ENCODE assay signal across 18 cellular contexts in the genomic region with DNA sequence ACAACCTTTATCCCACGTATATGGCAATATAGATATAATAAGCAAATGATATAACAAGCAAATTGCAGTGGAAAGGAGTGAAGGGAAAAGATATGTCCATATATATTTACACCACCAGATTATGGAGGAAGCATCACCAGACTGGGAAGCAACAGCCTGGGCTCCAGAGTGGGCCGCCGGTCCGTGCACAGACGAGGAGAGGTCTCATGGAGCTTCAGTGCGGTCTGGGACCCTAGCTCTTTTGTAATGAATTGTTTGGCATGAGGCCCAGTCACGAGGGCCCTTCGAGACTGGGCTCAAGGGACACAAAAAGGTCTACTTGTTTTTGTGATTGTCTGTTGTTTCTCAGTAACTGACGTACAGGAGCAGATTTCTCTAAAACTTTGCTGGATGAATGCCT. TPM values are rescaled to one million over a fixed set of nuclear protein-coding genes. Genes with fewer than 3 reads are reported as not detected.
"Had no signal": no experiment of that assay in that cellular context is flagged by ENCODE, and none has a peak within 500 bp of the region (broad histone marks: within the 10 kb centered on the region; RNA-seq: fewer than 3 reads in every experiment).

No MANE protein-coding gene starts in this region.

- DNase-seq: cortex of kidney; foreskin fibroblast; gastrocnemius medialis; head of caudate nucleus; left ventricle myocardium superior; lower lobe of right lung; mucosa of descending colon; naive B cell; stimulated activated CD4-positive, alpha-beta T cell treated with anti-CD3 and anti-CD28 coated beads, Interleukin-12 subunit alpha, Interleukin-12 subunit beta, amount 100 ng/mL, for 4 hours; stimulated activated CD4-positive, alpha-beta T cell treated with anti-CD3 and anti-CD28 coated beads, Interleukin-1b, Interleukin-23, amount 100 ng/mL, for 48 hours; stimulated activated CD4-positive, alpha-beta T cell treated with anti-CD3 and anti-CD28 coated beads, Interleukin-4, amount 100 ng/mL, for 1 hour; stimulated activated CD8-positive, alpha-beta memory T cell treated with anti-CD3 and anti-CD28 coated beads, Interleukin-4, amount 100 ng/mL, for 48 hours; stimulated activated naive CD4-positive, alpha-beta T cell; stimulated activated naive CD8-positive, alpha-beta T cell treated with anti-CD3 and anti-CD28 coated beads, Interleukin-15, amount 100 ng/mL, for 72 hours; transverse colon; upper lobe of right lung; uterus had no signal

RNA-seq across cellular contexts. Expression of gene STUM, which starts 12.9 kb away (rescaled TPM):
- total RNA-seq: natural killer cell treated with Interleukin-12 subunit alpha and Interleukin-12 subunit beta and Interleukin-15 and Interleukin-18, amount 100 ng/mL, for 72 hours had no signal
